ENCODE assay signal across 8 cellular contexts in genomic region chr18:5057348-5058012, GRCh38.
A peak's percentile ranks its signal among the peaks of the same experiment; 100 is the strongest.
DNase-seq lines count a peak whose midpoint lies in the region; ATAC-seq, FAIRE-seq and TF ChIP-seq lines count a peak whose summit lies in the region.

No MANE protein-coding gene starts in this region.

- no peak overlapping the region for H3K27ac ChIP-seq in right lobe of liver

- FAIRE-seq in A204.1 (lab: Jason Lieb, UNC) = peak; percentile 77

- no peaks in the 10 kb centered on the region for H3K27me3 ChIP-seq in right lobe of liver

- H3K4me3 ChIP-seq in GM12875 (ENCODE audit: low read depth, low read length) = no peak overlapping the region
- H3K4me3 ChIP-seq in choroid plexus epithelial cell (ENCODE audit: low read depth, low read length) = no peak overlapping the region
- H3K4me3 ChIP-seq in right lobe of liver = no peak overlapping the region

- intact Hi-C loops in right lobe of liver (cut with DNase I) = no loop called here

- DNase-seq in NCI-H2029 treated with DMSO at 0.1 percent for 48 hours (lab: John Stamatoyannopoulos, UW) (peak; percentile 41), UCSD-AML1 (lab: John Stamatoyannopoulos, UW; ENCODE audit: unreplicated experiment) (peak; percentile 49), choroid plexus epithelial cell (ENCODE audit: low read depth) (peak; percentile 56), right lobe of liver (peak; percentile 52 to 62 (median 56))
- DNase-seq in stimulated activated CD8-positive, alpha-beta memory T cell treated with anti-CD3 and anti-CD28 coated beads, Interleukin-2, amount 100 ng/mL, for 48 hours (ENCODE audit: low read depth in 2 of 2) = peak; percentile 13 to 37

- TF ChIP-seq CTCF in GM12875 (IDR thresholded peaks at IDR 0.05; ENCODE audit: borderline replicate concordance, insufficient read depth, low read depth, low read length) (peak; percentile 70), choroid plexus epithelial cell (conservative IDR thresholded peaks at IDR 0.05; ENCODE audit: low read depth, low read length) (peak; percentile 73), right lobe of liver (IDR thresholded peaks at IDR 0.05) (peak; percentile 67 to 81 (median 80))

- no peaks in the 10 kb centered on the region for H3K36me3 ChIP-seq in right lobe of liver

- H3K9me3 ChIP-seq in right lobe of liver = no peaks in the 10 kb centered on the region

- no peaks in the 10 kb centered on the region for H3K4me1 ChIP-seq in right lobe of liver

- TF ChIP-seq POLR2A in right lobe of liver (IDR thresholded peaks at IDR 0.05) = no peak

- ATAC-seq in HG02798 (IDR thresholded peaks at IDR 0.05; ENCODE audit: poor library complexity, unreplicated experiment) = peak; percentile 76
- ATAC-seq in right lobe of liver = peak; percentile 92 to 97 (median 94)

- WGBS in right lobe of liver (ENCODE audit: insufficient coverage, low coverage, low lambda C conversion rate, missing lambda C conversion rate) = 8% methylated on average over 9 of the region's 9 CpGs
